Comparison of ENCODE assay signal across 9 cellular contexts in the genomic region with DNA sequence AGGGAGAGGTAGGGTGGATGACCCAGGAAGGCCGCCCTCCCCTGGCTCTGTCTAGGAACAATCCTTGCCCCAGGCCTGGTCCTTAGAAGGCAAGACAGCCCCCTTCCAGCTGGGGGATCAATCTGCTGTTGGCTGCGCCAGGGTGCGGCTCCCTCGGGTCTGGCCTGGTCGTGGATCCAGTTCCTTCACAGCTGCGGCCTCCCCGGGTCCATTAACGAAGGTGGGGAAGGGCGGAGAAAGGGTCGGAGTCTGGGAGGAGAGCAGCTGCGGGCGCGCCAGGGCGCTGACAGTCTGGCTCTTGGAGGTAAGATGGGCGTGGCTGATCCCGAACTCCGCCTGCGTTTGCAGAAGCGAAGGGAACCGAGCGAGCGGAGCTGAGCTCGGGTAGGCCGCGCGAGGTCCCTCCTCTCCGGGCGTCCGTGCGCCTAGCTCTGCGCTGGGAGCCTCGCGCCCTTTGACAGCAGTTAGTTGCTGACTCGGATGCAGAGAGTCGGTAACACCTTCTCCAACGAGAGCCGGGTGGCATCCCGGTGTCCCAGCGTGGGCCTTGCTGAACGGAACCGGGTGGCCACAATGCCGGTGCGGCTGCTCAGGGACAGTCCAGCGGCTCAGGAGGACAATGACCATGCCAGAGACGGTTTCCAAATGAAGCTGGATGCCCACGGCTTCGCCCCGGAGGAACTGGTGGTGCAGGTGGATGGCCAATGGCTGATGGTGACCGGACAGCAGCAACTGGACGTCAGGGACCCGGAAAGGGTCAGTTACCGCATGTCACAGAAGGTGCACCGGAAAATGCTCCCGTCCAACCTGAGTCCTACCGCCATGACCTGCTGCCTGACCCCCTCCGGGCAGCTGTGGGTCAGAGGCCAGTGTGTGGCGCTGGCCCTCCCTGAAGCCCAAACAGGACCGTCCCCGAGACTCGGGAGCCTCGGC. TPM values are rescaled to one million over a fixed set of nuclear protein-coding genes. Genes with fewer than 3 reads are reported as not detected.
DNase-seq lines count a peak whose midpoint lies in the region; ATAC-seq, FAIRE-seq and TF ChIP-seq lines count a peak whose summit lies in the region.
"Had no signal": no experiment of that assay in that cellular context is flagged by ENCODE, and none has a peak within 500 bp of the region (broad histone marks: within the 10 kb centered on the region; RNA-seq: fewer than 3 reads in every experiment).

HSPB9 (plus strand) TSS at position 434 of the 933 bp plus-strand sequence; CDS start at position 481, 47 bp downstream.

- H3K36me3 ChIP-seq in adipocyte (ENCODE audit: control insufficient read depth, insufficient read depth, low read length, severe bottlenecking) (peaks cover 33% of the 10 kb centered on the region), thyroid gland (peaks cover 13 to 23% of the 10 kb centered on the region in 2 donors)

- FAIRE-seq in GM12892 (lab: Jason Lieb, UNC): no peak

- H3K27ac Mint-ChIP-seq in activated T-cell treated with anti-CD3 and anti-CD28 coated beads, Interleukin-2, amount 50 U/mL, for 24 hours: peak within 1 kb of the TSS; percentile 89

- no peaks in the 10 kb centered on the region for H3K27me3 Mint-ChIP-seq in activated T-cell treated with anti-CD3 and anti-CD28 coated beads, Interleukin-2, amount 50 U/mL, for 24 hours

- WGBS in thyroid gland, 2 donors: 59 to 64% methylated on average over 23 to 59 of the region's 61 CpGs

- TF ChIP-seq POLR2A in thyroid gland (IDR thresholded peaks at IDR 0.05) (no peak), GM12892 (IDR thresholded peaks at IDR 0.05; ENCODE audit: low read depth, low read length) (no peak)

- peak within 1 kb of the TSS; percentile 77 for H3K4me3 Mint-ChIP-seq in activated T-cell treated with anti-CD3 and anti-CD28 coated beads, Interleukin-2, amount 50 U/mL, for 24 hours

- TF ChIP-seq CTCF in thyroid gland (IDR thresholded peaks at IDR 0.05): no peak

- no peak within 1 kb of the TSS for H3K4me3 ChIP-seq in adipocyte (ENCODE audit: low read length)
- no peak within 1 kb of the TSS for H3K4me3 ChIP-seq in thyroid gland (replicated peaks in 1 of 3)

- H3K4me1 Mint-ChIP-seq in activated T-cell treated with anti-CD3 and anti-CD28 coated beads, Interleukin-2, amount 50 U/mL, for 24 hours (ENCODE audit: low read depth): peaks cover 27% of the 10 kb centered on the region

- H3K9me3 Mint-ChIP-seq in activated T-cell treated with anti-CD3 and anti-CD28 coated beads, Interleukin-2, amount 50 U/mL, for 24 hours: no peaks in the 10 kb centered on the region

- no peaks in the 10 kb centered on the region for H3K9me3 ChIP-seq in adipocyte (ENCODE audit: control insufficient read depth, low read length)
- H3K9me3 ChIP-seq in thyroid gland: no peaks in the 10 kb centered on the region
- H3K9me3 ChIP-seq: neutrophil had no signal

- H3K9ac ChIP-seq in adipocyte (ENCODE audit: low read length): peak within 1 kb of the TSS; percentile 46

- H3K4me1 ChIP-seq in adipocyte (ENCODE audit: control insufficient read depth, insufficient read depth, low read length) (peaks cover 10% of the 10 kb centered on the region), thyroid gland (peaks cover 12 to 18% of the 10 kb centered on the region in 2 donors)

- intact Hi-C loops in left colon (cut with DNase I, micrococcal nuclease) (loop anchor here in 1 of 2 donors (10.0 kb wide), 1 partner anchor 62 kb away; the partner anchor contains the start of genes HCRT and KCNH4), thyroid gland (cut with DNase I) (no loop called here)

- DNase-seq in activated T-cell treated with anti-CD3 and anti-CD28 coated beads, Interleukin-2, amount 50 U/mL, for 24 hours: no peak
- no peak for DNase-seq in activated T-cell treated with anti-CD3 and anti-CD28 coated beads, Interleukin-2, amount 50 U/mL, for 48 hours
- DNase-seq in adipocyte (ENCODE audit: low read depth) (no peak), left colon (peak; percentile 87 to 89), thyroid gland (peak; percentile 57 to 61), cortex of kidney (lab: John Stamatoyannopoulos, UW) (no peak), GM12892 (ENCODE audit: insufficient read length) (no peak)

- peak; percentile 84 for ATAC-seq in left colon
- ATAC-seq in HG02678 (IDR thresholded peaks at IDR 0.05; ENCODE audit: unreplicated experiment): no peak

- H3K27me3 ChIP-seq in adipocyte (replicated peaks; ENCODE audit: control insufficient read depth, insufficient read depth, low read length) (no peaks in the 10 kb centered on the region), thyroid gland (no peaks in the 10 kb centered on the region)
- H3K27me3 ChIP-seq: neutrophil had no signal

- peaks cover 77% of the 10 kb centered on the region for H3K36me3 Mint-ChIP-seq in activated T-cell treated with anti-CD3 and anti-CD28 coated beads, Interleukin-2, amount 50 U/mL, for 24 hours (ENCODE audit: low read depth)

- H3K27ac ChIP-seq in thyroid gland: no peak within 1 kb of the TSS
- H3K27ac ChIP-seq: neutrophil had no signal

RNA-seq across cellular contexts. Expression of gene HSPB9, which starts in this region (rescaled TPM):
- not detected for total RNA-seq in left colon
- under 1 TPM in 1 of 4 donors, not detected in 3; 0.33 TPM for total RNA-seq in thyroid gland
- polyA plus RNA-seq in GM12892 (2012; ENCODE audit: missing spikeins): not detected

Comparison
In these comparisons a context has a peak if more than half of its experiments do, and no peak if none do; other contexts are left out.
1. Peak in DNase-seq and ATAC-seq in left colon; RNA of the gene not detected or under 1 TPM.
2. Peak in DNase-seq in thyroid gland; RNA of the gene not detected or under 1 TPM.